In genomic region chr3:180048840-180049239, GRCh38 we compare ENCODE assay signal across 1 cellular context.
TF ChIP-seq lines count a peak whose summit lies in the region.

No MANE protein-coding gene starts in this region.

TF ChIP-seq in GM12878, 131 proteins besides CTCF, POLR2A, EP300 and RAD21 (continued from another document):
- no peak for TF ChIP-seq HDAC6 (IDR thresholded peaks at IDR 0.05; ENCODE audit: unreplicated experiment)
- TF ChIP-seq USF1 (IDR thresholded peaks at IDR 0.05; ENCODE audit: borderline replicate concordance, extremely low read length, insufficient read depth, low read depth, low read length), result no peak
- no peak for TF ChIP-seq PAX8 (IDR thresholded peaks at IDR 0.05)
- TF ChIP-seq CHD1 (IDR thresholded peaks at IDR 0.05; ENCODE audit: low read depth, low read length), result no peak
- TF ChIP-seq HDAC2 (IDR thresholded peaks at IDR 0.05), result no peak
- no peak for TF ChIP-seq RELB (IDR thresholded peaks at IDR 0.05; ENCODE audit: low read depth)
- TF ChIP-seq TARDBP (IDR thresholded peaks at IDR 0.05; ENCODE audit: borderline replicate concordance), result no peak
- no peak for TF ChIP-seq NR2C2 (IDR thresholded peaks at IDR 0.05; ENCODE audit: borderline replicate concordance, control insufficient read depth, insufficient read length, low read depth)
- TF ChIP-seq PML (IDR thresholded peaks at IDR 0.05; ENCODE audit: low read length), result no peak
